In the genomic region with DNA sequence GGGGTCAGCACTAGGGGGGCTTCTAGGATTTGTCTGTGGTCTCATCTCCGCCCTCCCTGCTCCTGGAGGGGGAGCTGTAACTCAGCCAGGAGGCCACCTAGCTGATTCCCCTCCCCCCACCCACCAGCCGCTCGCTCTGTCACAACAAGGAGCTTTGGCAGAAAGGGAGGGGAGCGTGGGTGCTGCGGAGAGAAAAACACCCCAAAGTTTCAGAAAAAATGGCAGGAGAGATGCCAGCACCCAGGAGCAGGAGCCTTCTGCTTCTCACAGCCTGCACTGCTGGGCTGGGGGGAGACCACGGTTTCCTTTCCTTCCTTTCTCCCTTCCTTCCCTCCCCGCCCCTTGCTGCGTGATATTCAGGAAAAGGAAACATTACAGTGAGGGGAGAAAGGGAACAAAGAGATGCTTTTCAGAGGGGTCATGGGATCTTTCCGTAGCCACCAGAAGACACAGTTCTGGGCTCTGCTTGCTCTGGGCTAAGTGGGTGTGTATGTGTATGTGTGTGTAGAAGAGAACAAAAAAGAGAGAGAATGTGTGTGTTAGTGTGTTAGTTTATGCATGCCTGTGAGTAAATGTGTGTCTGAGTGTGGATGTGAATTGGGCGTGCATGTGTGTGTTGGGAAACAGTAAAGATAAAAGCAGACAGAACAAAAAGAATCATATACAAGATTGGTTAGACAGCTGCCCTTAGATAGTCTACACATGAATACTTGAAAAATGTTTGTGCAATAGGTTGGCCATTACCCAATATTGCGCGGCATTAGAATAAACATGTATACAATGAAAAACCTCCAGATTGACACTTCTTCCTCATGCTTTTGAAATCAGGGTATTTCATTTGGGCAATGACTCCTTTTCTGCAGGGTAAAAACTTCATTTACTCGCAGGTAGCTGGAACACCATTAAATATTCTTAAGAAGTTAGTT, we compare ENCODE assay signal across 1 cellular context.
TF ChIP-seq lines count a peak whose summit lies in the region.

No MANE protein-coding gene starts in this region.

TF ChIP-seq in H1, 55 proteins besides CTCF, POLR2A, EP300 and RAD21:
- TF ChIP-seq TCF12 (IDR thresholded peaks at IDR 0.05; ENCODE audit: low read depth, low read length) (no peak), HDAC2 (IDR thresholded peaks at IDR 0.05; ENCODE audit: borderline replicate concordance in 1 of 2, low read depth in 2 of 2, low read length in 2 of 2) (0 out of 4 replicates have a peak, but pooled peaks of 1 of the 2 experiments have one; percentile 26), PHF8 (conservative IDR thresholded peaks at IDR 0.05; ENCODE audit: low read depth, low read length) (no peak; the same call in 1 of the 2 replicates), TAF1 (IDR thresholded peaks at IDR 0.05; ENCODE audit: low read depth, low read length) (no peak), ASH2L (IDR thresholded peaks at IDR 0.05; ENCODE audit: low read length) (peak; percentile 65), CHD2 (IDR thresholded peaks at IDR 0.05; ENCODE audit: low read length) (0 out of 2 replicates have a peak, but pooled peaks have one; percentile 3), SIN3A (conservative IDR thresholded peaks at IDR 0.05 in 1 of 2, IDR thresholded peaks at IDR 0.05 in 1 of 2; ENCODE audit: low read depth in 1 of 2, low read length in 2 of 2) (0 out of 4 replicates have a peak, but pooled peaks of 1 of the 2 experiments have one; percentile 18), HDAC6 (IDR thresholded peaks at IDR 0.05; ENCODE audit: low read depth, low read length) (no peak), TBP (IDR thresholded peaks at IDR 0.05; ENCODE audit: low read depth, low read length) (0 out of 2 replicates have a peak, but pooled peaks have one; percentile 12), E2F6 (IDR thresholded peaks at IDR 0.05) (no peak), ATF2 (IDR thresholded peaks at IDR 0.05; ENCODE audit: low read length) (no peak)
